1 cellular context compared by ENCODE assay signal in genomic region chr14:30560581-30560980, GRCh38.
TF ChIP-seq lines count a peak whose summit lies in the region.

No MANE protein-coding gene starts in this region.

TF ChIP-seq in HepG2, 621 proteins besides CTCF, POLR2A, EP300 and RAD21 (continued from another document):
- no peak for TF ChIP-seq ZNF570 (CRISPR knock-in tag; IDR thresholded peaks at IDR 0.05; ENCODE audit: borderline replicate concordance)
- 0 out of 2 replicates have a peak, but pooled peaks have one; percentile 6 for TF ChIP-seq PPARG (CRISPR knock-in tag; conservative IDR thresholded peaks at IDR 0.05)
- peak; percentile 65; the same call in 1 of the 2 replicates for TF ChIP-seq SMYD3 (CRISPR knock-in tag; IDR thresholded peaks at IDR 0.05)
